ENCODE assay signal across 8 cellular contexts in the genomic region with DNA sequence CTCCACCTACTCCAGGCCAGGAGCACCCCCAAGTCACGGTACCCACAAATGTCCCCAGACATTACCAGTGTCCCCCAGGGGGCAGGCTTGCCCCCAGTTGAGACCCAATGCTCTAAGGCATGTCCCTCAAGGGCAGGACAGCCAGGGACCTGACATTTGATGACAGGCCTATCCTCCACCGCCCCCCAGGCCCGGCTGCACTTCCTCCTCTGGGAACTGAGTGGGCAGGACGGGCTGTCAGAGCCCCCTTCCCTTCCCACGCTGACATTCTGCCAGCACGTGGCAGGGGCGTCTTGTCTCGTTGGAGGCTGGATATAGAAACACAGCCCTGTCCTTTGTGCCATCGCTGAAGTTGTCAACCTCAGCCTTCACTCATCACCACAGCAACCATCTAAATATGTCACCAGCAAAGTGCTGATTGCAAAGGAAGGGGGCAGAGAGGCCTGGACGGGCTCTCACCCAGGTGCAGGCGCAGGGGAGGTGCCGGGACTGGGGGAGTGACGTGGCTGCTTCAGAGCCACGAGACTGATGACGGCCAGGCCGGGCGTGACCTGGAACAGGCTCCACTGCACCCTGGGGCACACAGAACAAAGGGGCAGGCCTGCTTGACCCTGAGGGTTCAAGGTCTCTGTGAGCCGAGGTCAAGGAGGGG. TPM values are rescaled to one million over a fixed set of nuclear protein-coding genes. Genes with fewer than 3 reads are reported as not detected.
DNase-seq lines count a peak whose midpoint lies in the region; ATAC-seq and TF ChIP-seq lines count a peak whose summit lies in the region.

No MANE protein-coding gene starts in this region.

- no peak for DNase-seq in tibial nerve (ENCODE audit: low spot score in 2 of 2)
- DNase-seq in GOT3 (lab: John Stamatoyannopoulos, UW): no peak
- DNase-seq in MG63: no peak
- no peak for DNase-seq in sigmoid colon

- TF ChIP-seq CTCF in parathyroid adenoma (IDR thresholded peaks at IDR 0.05) (peak; percentile 28), tibial nerve (IDR thresholded peaks at IDR 0.05) (no peak), sigmoid colon (IDR thresholded peaks at IDR 0.05) (no peak)

- H3K79me2 ChIP-seq in parathyroid adenoma: peaks cover 4% of the 10 kb centered on the region

- no peaks in the 10 kb centered on the region for H3K27me3 ChIP-seq in parathyroid adenoma (ENCODE audit: control insufficient read depth, insufficient read depth, low read length)
- H3K27me3 ChIP-seq in tibial nerve: no peaks in the 10 kb centered on the region
- no peaks in the 10 kb centered on the region for H3K27me3 ChIP-seq in MG63
- no peaks in the 10 kb centered on the region for H3K27me3 ChIP-seq in sigmoid colon

- H2AFZ ChIP-seq in parathyroid adenoma: peak overlapping the region; percentile 48

- no peaks in the 10 kb centered on the region for H3K36me3 ChIP-seq in parathyroid adenoma (ENCODE audit: control insufficient read depth, insufficient read depth, low read length)
- H3K36me3 ChIP-seq in tibial nerve: no peaks in the 10 kb centered on the region
- no peaks in the 10 kb centered on the region for H3K36me3 ChIP-seq in MG63
- no peaks in the 10 kb centered on the region for H3K36me3 ChIP-seq in sigmoid colon

- no peak for TF ChIP-seq EP300 in tibial nerve (IDR thresholded peaks at IDR 0.05)
- TF ChIP-seq EP300 in sigmoid colon (IDR thresholded peaks at IDR 0.05): no peak

- intact Hi-C loops in sigmoid colon (cut with DNase I): no loop called here

- H3K27ac ChIP-seq in cingulate gyrus (ENCODE audit: low read depth, low read length) (peak overlapping the region; percentile 82), parathyroid adenoma (peak overlapping the region; percentile 22), tibial nerve (peak overlapping the region in 1 of 4 donors; percentile 34), sigmoid colon (no peak overlapping the region)

- H3K4me3 ChIP-seq in parathyroid adenoma (ENCODE audit: low read depth, low read length) (no peak overlapping the region), tibial nerve (no peak overlapping the region), MG63 (no peak overlapping the region), sigmoid colon (no peak overlapping the region)

- no peaks in the 10 kb centered on the region for H3K9me3 ChIP-seq in parathyroid adenoma (ENCODE audit: control insufficient read depth, low read length)
- H3K9me3 ChIP-seq in tibial nerve: peaks cover 0 to 17% (median 0%) of the 10 kb centered on the region in 4 donors
- no peaks in the 10 kb centered on the region; the same call in 1 of the 2 replicates for H3K9me3 ChIP-seq in MG63
- no peaks in the 10 kb centered on the region for H3K9me3 ChIP-seq in sigmoid colon

- peak; percentile 75 for ATAC-seq in GM18867 (IDR thresholded peaks at IDR 0.05; ENCODE audit: unreplicated experiment)
- ATAC-seq in HG03045 (IDR thresholded peaks at IDR 0.05; ENCODE audit: unreplicated experiment): peak; percentile 62

- no peak overlapping the region for H3K4me2 ChIP-seq in parathyroid adenoma (ENCODE audit: low read length)

- WGBS in tibial nerve, 2 donors: 51 to 59% methylated on average over 17 to 18 of the region's 18 CpGs
- 63 to 70% methylated on average over 18 of the region's 18 CpGs for WGBS in sigmoid colon, 2 donors

- TF ChIP-seq POLR2A in tibial nerve (IDR thresholded peaks at IDR 0.05): no peak
- no peak for TF ChIP-seq POLR2A in sigmoid colon (IDR thresholded peaks at IDR 0.05)

- no peak overlapping the region for H3K9ac ChIP-seq in parathyroid adenoma

- H3K4me1 ChIP-seq in parathyroid adenoma (peaks cover 2% of the 10 kb centered on the region), tibial nerve (no peaks in the 10 kb centered on the region), sigmoid colon (no peaks in the 10 kb centered on the region)

RNA-seq across cellular contexts. Expression of gene GNG7, which starts 38.4 kb away (rescaled TPM):
- total RNA-seq in tibial nerve: 1 to 10 TPM; 2.6 to 5.3 (median 3.5) TPM
- 0.20 TPM in 1 of 2 replicates, not detected in the other for total RNA-seq in MG63 (2014; rRNA removed; shearing (Covaris generic); ENCODE audit: low replicate concordance)
- total RNA-seq in sigmoid colon: 1 to 10 TPM; 1.8 to 8.0 (median 3.0) TPM
- 1 to 10 TPM; 1.2 to 6.8 (median 1.8) TPM for polyA plus RNA-seq in sigmoid colon

RNA-seq across cellular contexts. Expression of gene DIRAS1, which starts 57.1 kb away (rescaled TPM):
- total RNA-seq in tibial nerve: under 1 TPM in 3 of 4 donors, not detected in 1; 0.59 to 0.90 (median 0.87) TPM
- total RNA-seq in MG63 (2014; rRNA removed; shearing (Covaris generic); ENCODE audit: low replicate concordance): 8.9 and 11.6 TPM in 2 replicates
- total RNA-seq in sigmoid colon: 1 to 10 TPM in 2 of 4 donors, under 1 TPM in 2; 0.33 to 2.2 (median 1.2) TPM
- polyA plus RNA-seq in sigmoid colon: 1 to 10 TPM in 2 of 3 donors, under 1 TPM in 1; 0.60 to 1.6 (median 1.6) TPM

Comparison
In these comparisons a context has a peak if more than half of its experiments do, and no peak if none do; other contexts are left out.
1. H3K27ac ChIP-seq: peak in cingulate gyrus (single experiment) and parathyroid adenoma (single experiment); none in sigmoid colon (0 of 4).